Comparison of ENCODE assay signal across 19 cellular contexts in genomic region chr19:355134-355533, GRCh38. TPM values are rescaled to one million over a fixed set of nuclear protein-coding genes. Genes with fewer than 3 reads are reported as not detected.
DNase-seq lines count a peak whose midpoint lies in the region; ATAC-seq, FAIRE-seq and TF ChIP-seq lines count a peak whose summit lies in the region.
"Had no signal": no experiment of that assay in that cellular context is flagged by ENCODE, and none has a peak within 500 bp of the region (broad histone marks: within the 10 kb centered on the region; RNA-seq: fewer than 3 reads in every experiment).

No MANE protein-coding gene starts in this region.

- H3K27me3 Mint-ChIP-seq in activated CD4-positive, alpha-beta T cell treated with anti-CD3 and anti-CD28 coated beads, Interleukin-2, amount 10 ng/mL, durations not matched to agents 7 days and 5 days, result no peaks in the 10 kb centered on the region
- peaks cover 0 to 6% (median 4%) of the 10 kb centered on the region in 3 donors for H3K27me3 Mint-ChIP-seq in immature natural killer cell (ENCODE audit: low read depth in 3 of 3)

- H3K27ac ChIP-seq in epithelial cell of prostate, result no peak overlapping the region
- H3K27ac ChIP-seq: SK-N-MC had no signal

- peaks cover 4% of the 10 kb centered on the region for H3K36me3 Mint-ChIP-seq in activated CD4-positive, alpha-beta T cell treated with anti-CD3 and anti-CD28 coated beads, Interleukin-2, amount 10 ng/mL, durations not matched to agents 7 days and 5 days (ENCODE audit: low read depth)
- H3K36me3 Mint-ChIP-seq in immature natural killer cell, result peaks cover 0 to 4% (median 0%) of the 10 kb centered on the region in 3 donors

- ATAC-seq in GM21717 (IDR thresholded peaks at IDR 0.05; ENCODE audit: unreplicated experiment) (no peak), GM19351 (IDR thresholded peaks at IDR 0.05; ENCODE audit: unreplicated experiment) (no peak)
- ATAC-seq: Right ventricle myocardium inferior had no signal

- POLR2A ChIA-PET in activated CD4-positive, alpha-beta T cell treated with anti-CD3 and anti-CD28 coated beads, Interleukin-2, amount 10 ng/mL, durations not matched to agents 7 days and 5 days (lab: Charles Lee), result no interaction called here

- FAIRE-seq in H54 (lab: Jason Lieb, UNC), result peak; percentile 98
- FAIRE-seq: A204.1, G401.6, GM12892 had no signal

- no peak overlapping the region for H3K4me3 Mint-ChIP-seq in activated CD4-positive, alpha-beta T cell treated with anti-CD3 and anti-CD28 coated beads, Interleukin-2, amount 10 ng/mL, durations not matched to agents 7 days and 5 days
- H3K4me3 Mint-ChIP-seq in immature natural killer cell, result no peak overlapping the region
- H3K4me3 Mint-ChIP-seq: IgD-negative memory B cell had no signal

- CTCF ChIA-PET in activated CD4-positive, alpha-beta T cell treated with anti-CD3 and anti-CD28 coated beads, Interleukin-2, amount 10 ng/mL, durations not matched to agents 7 days and 5 days (lab: Charles Lee), result no interaction called here

- TF ChIP-seq POLR2A in H54 (IDR thresholded peaks at IDR 0.05; ENCODE audit: low read depth, low read length), result no peak

- peaks cover 23% of the 10 kb centered on the region for H3K9me3 Mint-ChIP-seq in activated CD4-positive, alpha-beta T cell treated with anti-CD3 and anti-CD28 coated beads, Interleukin-2, amount 10 ng/mL, durations not matched to agents 7 days and 5 days
- peaks cover 4 to 10% (median 6%) of the 10 kb centered on the region in 6 donors for H3K9me3 Mint-ChIP-seq in immature natural killer cell

- no peak overlapping the region for H3K27ac Mint-ChIP-seq in activated CD4-positive, alpha-beta T cell treated with anti-CD3 and anti-CD28 coated beads, Interleukin-2, amount 10 ng/mL, durations not matched to agents 7 days and 5 days
- no peak overlapping the region for H3K27ac Mint-ChIP-seq in immature natural killer cell

- DNase-seq in A172 (ENCODE audit: low spot score), result peak; percentile 93
- peak; percentile 95 for DNase-seq in H54 (ENCODE audit: insufficient read length, low spot score)
- DNase-seq in RKO (ENCODE audit: low spot score), result peak; percentile 21
- peak; percentile 24 for DNase-seq in epithelial cell of prostate (ENCODE audit: low read depth, low spot score)
- DNase-seq in activated CD4-positive, alpha-beta T cell treated with anti-CD3 and anti-CD28 coated beads, Interleukin-2, amount 10 ng/mL, durations not matched to agents 7 days and 5 days, result no peak
- DNase-seq in immature natural killer cell, result no peak
- DNase-seq: DMS79, NCI-H1092 treated with DMSO at 0.1 percent for 48 hours, NCI-H1694, NCI-H345, NCI-H526 treated with DMSO at 0.1 percent for 48 hours had no signal

- no peaks in the 10 kb centered on the region for H3K4me1 Mint-ChIP-seq in activated CD4-positive, alpha-beta T cell treated with anti-CD3 and anti-CD28 coated beads, Interleukin-2, amount 10 ng/mL, durations not matched to agents 7 days and 5 days
- H3K4me1 Mint-ChIP-seq in immature natural killer cell, result peaks cover 0 to 4% of the 10 kb centered on the region in 2 donors

RNA-seq across cellular contexts. Expression of gene MIER2, which starts 10.5 kb away (rescaled TPM):
- 11.9 and 23.2 TPM in 2 replicates for total RNA-seq in A172 (2014; rRNA removed; shearing (Covaris generic))
- total RNA-seq in activated CD4-positive, alpha-beta T cell treated with anti-CD3 and anti-CD28 coated beads, Interleukin-2, amount 10 ng/mL, durations not matched to agents 7 days and 5 days, result 10 to 100 TPM; 20.7 to 22.0 TPM
- 1 to 10 TPM; 2.0 to 5.8 (median 4.9) TPM for polyA plus RNA-seq in immature natural killer cell

RNA-seq across cellular contexts. Expression of gene C2CD4C, which starts 53.8 kb away (rescaled TPM):
- 8.8 and 12.2 TPM in 2 replicates for total RNA-seq in A172 (2014; rRNA removed; shearing (Covaris generic))
- total RNA-seq in activated CD4-positive, alpha-beta T cell treated with anti-CD3 and anti-CD28 coated beads, Interleukin-2, amount 10 ng/mL, durations not matched to agents 7 days and 5 days, result not detected
- not detected for polyA plus RNA-seq in immature natural killer cell
- polyA plus RNA-seq: IgD-negative memory B cell had no signal

Comparison
In these comparisons a context has a peak if more than half of its experiments do, and no peak if none do; other contexts are left out.
1. DNase-seq: peak in A172 (single experiment), H54 (single experiment), RKO (single experiment) and epithelial cell of prostate (single experiment); none in activated CD4-positive, alpha-beta T cell treated with anti-CD3 and anti-CD28 coated beads, Interleukin-2, amount 10 ng/mL, durations not matched to agents 7 days and 5 days (single experiment) and immature natural killer cell (0 of 3).